In the genomic region with DNA sequence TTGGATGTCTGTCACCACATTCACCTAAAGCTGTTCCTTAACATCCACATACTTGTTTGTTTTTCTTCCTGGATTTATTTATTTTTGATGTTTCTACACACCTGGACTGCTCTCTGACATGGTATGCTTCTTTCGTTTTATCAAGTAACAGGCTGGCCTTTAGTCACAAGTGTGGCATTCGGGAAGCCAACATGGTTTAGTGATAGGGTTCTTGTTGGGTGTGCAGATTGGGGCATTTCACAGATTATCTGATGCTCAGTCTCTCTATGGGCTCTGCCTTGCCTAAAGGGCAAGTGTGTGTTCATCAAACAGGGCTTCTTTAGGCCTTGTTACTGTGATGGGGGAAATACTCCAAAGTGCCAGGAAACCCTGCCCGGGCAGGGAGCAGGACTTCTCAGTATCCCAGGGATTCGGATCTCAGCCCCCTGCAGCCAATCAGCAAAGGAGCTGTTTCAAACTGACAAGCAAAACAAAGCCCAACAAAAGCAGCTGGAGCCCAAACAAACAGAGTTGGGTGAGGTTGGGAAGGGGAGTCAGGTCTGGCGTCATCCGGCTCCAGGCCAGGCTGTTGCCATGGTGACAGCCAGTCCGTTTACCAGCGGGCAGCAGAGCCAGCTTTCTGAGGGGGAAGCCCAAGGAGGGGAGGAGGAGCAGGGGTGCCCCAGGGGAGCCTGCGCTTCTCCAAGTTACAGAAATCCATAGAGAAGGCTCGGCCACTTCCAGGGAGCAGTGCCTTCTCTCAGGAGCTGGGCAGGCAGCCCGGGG, we compare ENCODE assay signal across 8 cellular contexts. TPM values are rescaled to one million over a fixed set of nuclear protein-coding genes. Genes with fewer than 3 reads are reported as not detected.
DNase-seq lines count a peak whose midpoint lies in the region; ATAC-seq and TF ChIP-seq lines count a peak whose summit lies in the region.

No MANE protein-coding gene starts in this region.

- in situ Hi-C loops in GM23248 (cut with MboI) = loop anchor here (10.0 kb wide), 1 partner anchor 174 kb away; no protein-coding TSS in a partner anchor

- peak overlapping the region; percentile 40 for H3K4me2 ChIP-seq in GM23248 (ENCODE audit: unreplicated experiment)
- no peak overlapping the region for H3K4me2 ChIP-seq in OCI-LY7 (ENCODE audit: low read length)

- peak overlapping the region; percentile 70 for H3K9ac ChIP-seq in GM23248

- DNase-seq in GM23248 (peak; percentile 84), SJCRH30 (peak; percentile 82), foreskin melanocyte (peak; percentile 54), LoVo (ENCODE audit: low spot score) (no peak), OCI-LY7 (ENCODE audit: low spot score) (no peak)

- H3K4me1 ChIP-seq in GM23248 (ENCODE audit: insufficient read depth) (peaks cover 20% of the 10 kb centered on the region), SJCRH30 (peaks cover 8% of the 10 kb centered on the region; the same call in 1 of the 2 replicates), neutrophil (ENCODE audit: control insufficient read depth in 1 of 2, insufficient read depth in 1 of 2, low read depth in 1 of 2, low read length in 1 of 2) (peaks cover 62 to 63% of the 10 kb centered on the region in 2 experiments), OCI-LY7 (ENCODE audit: insufficient read depth, low read length, poor library complexity, severe bottlenecking) (peaks cover 28% of the 10 kb centered on the region)

- H3K27me3 ChIP-seq in GM23248 (replicated peaks; ENCODE audit: insufficient read depth) (no peaks in the 10 kb centered on the region), SJCRH30 (peaks cover 3% of the 10 kb centered on the region; the same call in 1 of the 2 replicates), neutrophil (no peaks in the 10 kb centered on the region)

- H3K9me2 ChIP-seq in GM23248 (ENCODE audit: insufficient read depth) (no peaks in the 10 kb centered on the region), OCI-LY7 (ENCODE audit: insufficient read depth, low read length) (no peaks in the 10 kb centered on the region)

- H3K36me3 ChIP-seq in GM23248 (ENCODE audit: low read depth) (no peaks in the 10 kb centered on the region), SJCRH30 (no peaks in the 10 kb centered on the region), neutrophil (no peaks in the 10 kb centered on the region), OCI-LY7 (ENCODE audit: insufficient read depth, low read length) (no peaks in the 10 kb centered on the region)

- ATAC-seq in GM21619 (IDR thresholded peaks at IDR 0.05; ENCODE audit: unreplicated experiment) = no peak
- ATAC-seq in HG02840 (IDR thresholded peaks at IDR 0.05; ENCODE audit: low FRiP score, unreplicated experiment) = no peak

- no peak for TF ChIP-seq CTCF in neutrophil (IDR thresholded peaks at IDR 0.05)
- no peak for TF ChIP-seq CTCF in OCI-LY7 (conservative IDR thresholded peaks at IDR 0.05; ENCODE audit: low read length)

- H3K9me3 ChIP-seq in GM23248 (ENCODE audit: low read depth) = no peaks in the 10 kb centered on the region
- H3K9me3 ChIP-seq in SJCRH30 (replicated peaks) = no peaks in the 10 kb centered on the region
- H3K9me3 ChIP-seq in neutrophil = no peaks in the 10 kb centered on the region
- H3K9me3 ChIP-seq in OCI-LY7 (ENCODE audit: low read length) = no peaks in the 10 kb centered on the region

- POLR2A ChIA-PET in OCI-LY7 (lab: Charles Lee) = interaction anchor here (0.8 to 1.1 kb wide), 2 partner anchors 32 to 144 kb away, joined by 3 read pairs; no protein-coding TSS in a partner anchor

- WGBS in GM23248 (ENCODE audit: low coverage in 1 of 2, low lambda C conversion rate in 2 of 2, missing lambda C conversion rate in 2 of 2), 2 experiments = 4 to 14% methylated on average over 11 of the region's 11 CpGs

- BruUV-seq in OCI-LY7 (replicated peaks; lab: Mats Ljungman, UMichigan) = no TSS peak

- H3K4me3 ChIP-seq in GM23248 (peak overlapping the region; percentile 10; the same call in 1 of the 2 replicates), SJCRH30 (peak overlapping the region; percentile 27; the same call in 1 of the 2 replicates), neutrophil (ENCODE audit: low read depth in 1 of 2, low read length in 1 of 2) (no peak overlapping the region), OCI-LY7 (ENCODE audit: low read depth, low read length, poor library complexity, severe bottlenecking) (no peak overlapping the region)

- peaks cover 6% of the 10 kb centered on the region for H3F3A ChIP-seq in GM23248 (ENCODE audit: insufficient read depth)

- peak overlapping the region; percentile 64 for H2AFZ ChIP-seq in GM23248
- no peak overlapping the region for H2AFZ ChIP-seq in OCI-LY7 (ENCODE audit: low read length)

- CTCF ChIA-PET in OCI-LY7 (lab: Charles Lee; ENCODE audit: unreplicated experiment) = interaction anchor here (1.5 kb wide), 1 partner anchor 143 kb away, joined by 4 read pairs; no protein-coding TSS in a partner anchor

- intact Hi-C loops in OCI-LY7 (cut with micrococcal nuclease; ENCODE audit: unreplicated experiment) = no loop called here

- 0 out of 2 replicates have a peak overlapping the region, but pooled peaks have one; percentile 20 for H3K27ac ChIP-seq in GM23248
- no peak overlapping the region for H3K27ac ChIP-seq in SJCRH30
- peak overlapping the region; percentile 78 for H3K27ac ChIP-seq in neutrophil
- H3K27ac ChIP-seq in OCI-LY7 (ENCODE audit: low read depth, low read length, poor library complexity, severe bottlenecking) = no peak overlapping the region

- no peaks in the 10 kb centered on the region for H3K79me2 ChIP-seq in GM23248 (ENCODE audit: insufficient read depth)
- H3K79me2 ChIP-seq in OCI-LY7 (ENCODE audit: insufficient read depth, low read depth, low read length) = no peaks in the 10 kb centered on the region

- H4K20me1 ChIP-seq in GM23248 (ENCODE audit: insufficient read depth) (no peaks in the 10 kb centered on the region), OCI-LY7 (ENCODE audit: insufficient read depth, low read length) (no peaks in the 10 kb centered on the region)

RNA-seq across cellular contexts. Expression of gene FOS, which starts 31.8 kb away (rescaled TPM):
- total RNA-seq in GM23248 (2014; rRNA removed; shearing (Covaris generic)) = 118 and 124 TPM in 2 replicates
- 107 and 110 TPM in 2 replicates for polyA plus RNA-seq in GM23248 (2016; fragmentation: Nextera tagmentation; extraction: Ambion mirVana)
- 2.9 and 3.1 TPM in 2 replicates for total RNA-seq in SJCRH30 (2014; rRNA removed; shearing (Covaris generic))
- total RNA-seq in OCI-LY7 (2014; rRNA removed; shearing (Covaris generic)) = 12.4 and 16.9 TPM in 2 replicates
- 3.3 and 4.6 TPM in 2 replicates for total RNA-seq in OCI-LY7 (2022)

Comparison
In these comparisons a context has a peak if more than half of its experiments do, and no peak if none do; other contexts are left out.
1. DNase-seq: peak in GM23248 (single experiment), SJCRH30 (2 of 2) and foreskin melanocyte (single experiment); none in LoVo (single experiment) and OCI-LY7 (single experiment).
2. H3K27ac ChIP-seq: peak in GM23248 (single experiment) and neutrophil (single experiment); none in SJCRH30 (single experiment) and OCI-LY7 (single experiment).
3. H3K4me3 ChIP-seq: peak in GM23248 (single experiment) and SJCRH30 (single experiment); none in neutrophil (0 of 2) and OCI-LY7 (single experiment).